19 cellular contexts compared by ENCODE assay signal in genomic region chr1:17558954-17559617, GRCh38. TPM values are rescaled to one million over a fixed set of nuclear protein-coding genes. Genes with fewer than 3 reads are reported as not detected.
A peak's percentile ranks its signal among the peaks of the same experiment; 100 is the strongest.
DNase-seq lines count a peak whose midpoint lies in the region; ATAC-seq, FAIRE-seq and TF ChIP-seq lines count a peak whose summit lies in the region.
"Had no signal": no experiment of that assay in that cellular context is flagged by ENCODE, and none has a peak within 500 bp of the region (broad histone marks: within the 10 kb centered on the region; RNA-seq: fewer than 3 reads in every experiment).

No MANE protein-coding gene starts in this region.

- ATAC-seq in GM21360 (IDR thresholded peaks at IDR 0.05; ENCODE audit: unreplicated experiment) = no peak
- ATAC-seq: activated CD4-positive, alpha-beta T cell treated with anti-CD3 and anti-CD28 coated beads for 36 hours; GM12878; T-helper 17 cell had no signal

- no peaks in the 10 kb centered on the region for H3K36me3 Mint-ChIP-seq in astrocyte (ENCODE audit: low read depth, unreplicated experiment)
- H3K36me3 Mint-ChIP-seq: neural progenitor cell had no signal

- FAIRE-seq in astrocyte (lab: Jason Lieb, UNC) (peak; percentile 9), kidney (lab: Jason Lieb, UNC) (no peak)
- FAIRE-seq: GM12878 had no signal

- H3K9me3 Mint-ChIP-seq in astrocyte (ENCODE audit: unreplicated experiment) = no peaks in the 10 kb centered on the region
- H3K9me3 Mint-ChIP-seq: neural progenitor cell had no signal

- H3K4me1 ChIP-seq in GM23248 (ENCODE audit: insufficient read depth) (peaks cover 37% of the 10 kb centered on the region), astrocyte (ENCODE audit: insufficient read depth, low read length) (peaks cover 17% of the 10 kb centered on the region), kidney (ENCODE audit: control insufficient read depth in 1 of 2, insufficient read depth in 1 of 2, low read depth in 1 of 2, low read length in 2 of 2) (peaks cover 48 to 50% of the 10 kb centered on the region in 2 donors), subcutaneous abdominal adipose tissue (ENCODE audit: control insufficient read depth in 5 of 5, insufficient read depth in 5 of 5, low read length in 5 of 5) (peaks cover 4 to 42% (median 33%) of the 10 kb centered on the region in 5 donors)

- no peaks in the 10 kb centered on the region for H3K27me3 Mint-ChIP-seq in astrocyte (ENCODE audit: low read depth, unreplicated experiment)

- H4K20me1 ChIP-seq in GM23248 (ENCODE audit: insufficient read depth) = no peaks in the 10 kb centered on the region
- H4K20me1 ChIP-seq in astrocyte (ENCODE audit: insufficient read depth, low read length) = peaks cover 36% of the 10 kb centered on the region

- DNase-seq in GM23248 (peak; percentile 56), astrocyte (ENCODE audit: low read depth) (no peak), kidney (no peak), activated gamma-delta T cell treated with Interleukin-2 at 50 U/mL for 16 hours (no peak), foreskin melanocyte (no peak), T-helper 1 cell (no peak)
- DNase-seq: activated CD4-positive, alpha-beta T cell treated with anti-CD3 and anti-CD28 coated beads for 36 hours; activated T-cell treated with anti-CD3 and anti-CD28 coated beads, Interleukin-2, amount 50 U/mL, for 1 hour; effector CD4-positive, alpha-beta T cell; glutamatergic neuron; NCI-H1694 treated with DMSO at 0.1 percent for 48 hours; NCI-H524; T-helper 17 cell; upper lobe of left lung had no signal

- no peaks in the 10 kb centered on the region for H3K9me3 ChIP-seq in GM23248 (ENCODE audit: low read depth)
- H3K9me3 ChIP-seq in astrocyte (ENCODE audit: insufficient read depth, low read depth, low read length) = no peaks in the 10 kb centered on the region
- no peaks in the 10 kb centered on the region for H3K9me3 ChIP-seq in kidney (ENCODE audit: control insufficient read depth in 1 of 2, low read length in 2 of 2)
- no peaks in the 10 kb centered on the region for H3K9me3 ChIP-seq in subcutaneous abdominal adipose tissue (ENCODE audit: control insufficient read depth in 5 of 5, low read length in 5 of 5)
- H3K9me3 ChIP-seq: upper lobe of left lung had no signal

- H3K79me2 ChIP-seq in GM23248 (ENCODE audit: insufficient read depth) = peaks cover 79% of the 10 kb centered on the region
- H3K79me2 ChIP-seq in astrocyte (ENCODE audit: insufficient read depth, low read length) = peaks cover 34% of the 10 kb centered on the region

- no peak overlapping the region for H3K27ac Mint-ChIP-seq in astrocyte (ENCODE audit: unreplicated experiment)
- H3K27ac Mint-ChIP-seq: activated CD4-positive, alpha-beta T cell treated with anti-CD3 and anti-CD28 coated beads for 36 hours; neural progenitor cell; T-helper 17 cell had no signal

- peaks cover 19% of the 10 kb centered on the region for H3K4me1 Mint-ChIP-seq in astrocyte (ENCODE audit: low read depth, unreplicated experiment)
- H3K4me1 Mint-ChIP-seq: activated CD4-positive, alpha-beta T cell treated with anti-CD3 and anti-CD28 coated beads for 36 hours; T-helper 17 cell had no signal

- in situ Hi-C loops in GM23248 (cut with MboI) = no loop called here

- H3K4me3 Mint-ChIP-seq in astrocyte (ENCODE audit: unreplicated experiment) = no peak overlapping the region
- H3K4me3 Mint-ChIP-seq: activated CD4-positive, alpha-beta T cell treated with anti-CD3 and anti-CD28 coated beads for 36 hours; neural progenitor cell; T-helper 17 cell had no signal

- no peak overlapping the region for H3K4me3 ChIP-seq in GM23248
- H3K4me3 ChIP-seq in astrocyte (ENCODE audit: insufficient read depth, low read depth, low read length) = no peak overlapping the region
- no peak overlapping the region for H3K4me3 ChIP-seq in kidney (ENCODE audit: low read length in 2 of 2)
- H3K4me3 ChIP-seq in subcutaneous abdominal adipose tissue (ENCODE audit: low read depth in 1 of 5, low read length in 5 of 5) = no peak overlapping the region
- H3K4me3 ChIP-seq: GM12878, neural progenitor cell, upper lobe of left lung had no signal

- no peaks in the 10 kb centered on the region for H3K27me3 ChIP-seq in GM23248 (replicated peaks; ENCODE audit: insufficient read depth)
- H3K27me3 ChIP-seq in astrocyte (ENCODE audit: insufficient read depth, low read length) = no peaks in the 10 kb centered on the region
- H3K27me3 ChIP-seq in subcutaneous abdominal adipose tissue (ENCODE audit: control insufficient read depth in 5 of 5, insufficient read depth in 4 of 5, low read length in 5 of 5) = no peaks in the 10 kb centered on the region
- H3K27me3 ChIP-seq: neural progenitor cell, upper lobe of left lung had no signal

- H3K36me3 ChIP-seq in GM23248 (ENCODE audit: low read depth) = no peaks in the 10 kb centered on the region
- no peaks in the 10 kb centered on the region for H3K36me3 ChIP-seq in astrocyte (ENCODE audit: insufficient read depth, low read length)
- H3K36me3 ChIP-seq in kidney (ENCODE audit: control insufficient read depth in 1 of 2, insufficient read depth in 2 of 2, low read length in 2 of 2) = no peaks in the 10 kb centered on the region
- no peaks in the 10 kb centered on the region for H3K36me3 ChIP-seq in subcutaneous abdominal adipose tissue (ENCODE audit: control insufficient read depth in 5 of 5, insufficient read depth in 5 of 5, low read length in 5 of 5)
- H3K36me3 ChIP-seq: neural progenitor cell, upper lobe of left lung had no signal

- H3K27ac ChIP-seq in GM23248 (no peak overlapping the region), astrocyte (ENCODE audit: low read depth, low read length) (no peak overlapping the region), kidney (ENCODE audit: low read depth in 2 of 2, low read length in 2 of 2) (peak overlapping the region; percentile 94 to 96), subcutaneous abdominal adipose tissue (ENCODE audit: low read depth, low read length) (peak overlapping the region; percentile 91)
- H3K27ac ChIP-seq: neural progenitor cell, RWPE1 had no signal

- intact Hi-C loops in kidney (cut with DNase I) = no loop called here

- H3F3A ChIP-seq in GM23248 (ENCODE audit: insufficient read depth) = peaks cover 8% of the 10 kb centered on the region; the same call in 1 of the 2 replicates

- WGBS in GM23248 (ENCODE audit: low coverage in 1 of 2, low lambda C conversion rate in 2 of 2, missing lambda C conversion rate in 2 of 2), 2 experiments = 65 to 69% methylated on average over 8 of the region's 8 CpGs

- TF ChIP-seq CTCF in astrocyte (IDR thresholded peaks at IDR 0.05; ENCODE audit: insufficient read depth, low read depth, low read length) (no peak), kidney (IDR thresholded peaks at IDR 0.05; ENCODE audit: borderline replicate concordance, extremely low read depth, insufficient read depth) (no peak)

- H3K9ac ChIP-seq in GM23248 = no peak overlapping the region
- no peak overlapping the region for H3K9ac ChIP-seq in astrocyte (ENCODE audit: low read length)
- H3K9ac ChIP-seq in kidney (ENCODE audit: low read length in 2 of 2) = peak overlapping the region; percentile 51 to 59
- H3K9ac ChIP-seq in subcutaneous abdominal adipose tissue (ENCODE audit: low read length in 5 of 5) = peak overlapping the region in 1 of 5 donors; percentile 7
- H3K9ac ChIP-seq: neural progenitor cell had no signal

- H3K4me2 ChIP-seq in GM23248 (ENCODE audit: unreplicated experiment) (no peak overlapping the region), astrocyte (ENCODE audit: low read length) (no peak overlapping the region)
- H3K4me2 ChIP-seq: neural progenitor cell had no signal

- H2AFZ ChIP-seq in GM23248 (no peak overlapping the region), astrocyte (ENCODE audit: low read depth, low read length) (no peak overlapping the region)
- H2AFZ ChIP-seq: neural progenitor cell had no signal

- no peaks in the 10 kb centered on the region for H3K9me2 ChIP-seq in GM23248 (ENCODE audit: insufficient read depth)

RNA-seq across cellular contexts. Expression of gene ARHGEF10L, which starts 19.6 kb away (rescaled TPM):
- total RNA-seq in GM23248 (2014; rRNA removed; shearing (Covaris generic)) = 16.1 and 19.3 TPM in 2 replicates
- polyA plus RNA-seq in GM23248 (2016; fragmentation: Nextera tagmentation; extraction: Ambion mirVana) (6.0 TPM in 2 replicates), kidney (ENCODE audit: insufficient read depth, low read depth, low replicate concordance) (40.8 TPM)
- total RNA-seq in astrocyte (14.2 and 15.7 TPM in 2 replicates), kidney (91.9 TPM)
- total RNA-seq: activated CD4-positive, alpha-beta T cell treated with anti-CD3 and anti-CD28 coated beads for 36 hours had no signal

Comparison
In these comparisons a context has a peak if more than half of its experiments do, and no peak if none do; other contexts are left out.
1. H3K27ac ChIP-seq: peak in kidney (2 of 2) and subcutaneous abdominal adipose tissue (single experiment); none in GM23248 (single experiment) and astrocyte (single experiment).
2. H3K9ac ChIP-seq: peak in kidney (2 of 2); none in GM23248 (single experiment) and astrocyte (single experiment).